ENCODE assay signal across 10 cellular contexts in genomic region chr1:23184203-23184602, GRCh38. TPM values are rescaled to one million over a fixed set of nuclear protein-coding genes. Genes with fewer than 3 reads are reported as not detected.
DNase-seq lines count a peak whose midpoint lies in the region; ATAC-seq and TF ChIP-seq lines count a peak whose summit lies in the region.
"Had no signal": no experiment of that assay in that cellular context is flagged by ENCODE, and none has a peak within 500 bp of the region (broad histone marks: within the 10 kb centered on the region; RNA-seq: fewer than 3 reads in every experiment).

No MANE protein-coding gene starts in this region.

- TF ChIP-seq CTCF in left ventricle myocardium inferior (IDR thresholded peaks at IDR 0.05; ENCODE audit: borderline replicate concordance) = no peak
- no peak for TF ChIP-seq CTCF in mesothelial cell of epicardium (IDR thresholded peaks at IDR 0.05; ENCODE audit: unreplicated experiment)
- TF ChIP-seq CTCF in uterus (IDR thresholded peaks at IDR 0.05) = no peak

- H3K36me3 Mint-ChIP-seq in activated naive CD8-positive, alpha-beta T cell treated with anti-CD3 and anti-CD28 coated beads, Interleukin-2, amount 10 ng/mL, durations not matched to agents 7 days and 5 days = no peaks in the 10 kb centered on the region
- no peaks in the 10 kb centered on the region for H3K36me3 Mint-ChIP-seq in mesothelial cell of epicardium

- H3K27ac ChIP-seq in left ventricle myocardium inferior (replicated peaks) (no peak overlapping the region), uterus (peak overlapping the region in 1 of 2 donors; percentile 28)
- H3K27ac ChIP-seq: Peyer's patch had no signal

- H3K27me3 ChIP-seq in left ventricle myocardium inferior (ENCODE audit: low read depth) (no peaks in the 10 kb centered on the region), uterus (no peaks in the 10 kb centered on the region)
- H3K27me3 ChIP-seq: Peyer's patch had no signal

- H3K27ac Mint-ChIP-seq in activated naive CD8-positive, alpha-beta T cell treated with anti-CD3 and anti-CD28 coated beads, Interleukin-2, amount 10 ng/mL, durations not matched to agents 7 days and 5 days = no peak overlapping the region
- no peak overlapping the region for H3K27ac Mint-ChIP-seq in mesothelial cell of epicardium
- H3K27ac Mint-ChIP-seq: dendritic cell treated with granulocyte-macrophage colony-stimulating factor and Interleukin-4, amounts not matched to agents 40 ng/mL and 50 ng/mL, for 4 days had no signal

- H3K36me3 ChIP-seq in left ventricle myocardium inferior = no peaks in the 10 kb centered on the region
- H3K36me3 ChIP-seq in uterus = no peaks in the 10 kb centered on the region
- H3K36me3 ChIP-seq: Peyer's patch had no signal

- H3K4me3 ChIP-seq in left ventricle myocardium inferior (peak overlapping the region; percentile 57), uterus (peak overlapping the region; percentile 14 to 32)

- no peaks in the 10 kb centered on the region for H3K9me3 ChIP-seq in left ventricle myocardium inferior (replicated peaks)
- no peaks in the 10 kb centered on the region for H3K9me3 ChIP-seq in uterus
- H3K9me3 ChIP-seq: Peyer's patch had no signal

- peaks cover 16% of the 10 kb centered on the region for H3K27me3 Mint-ChIP-seq in activated naive CD8-positive, alpha-beta T cell treated with anti-CD3 and anti-CD28 coated beads, Interleukin-2, amount 10 ng/mL, durations not matched to agents 7 days and 5 days
- peaks cover 9% of the 10 kb centered on the region for H3K27me3 Mint-ChIP-seq in mesothelial cell of epicardium (ENCODE audit: low read depth)

- no peaks in the 10 kb centered on the region for H3K9me3 Mint-ChIP-seq in activated naive CD8-positive, alpha-beta T cell treated with anti-CD3 and anti-CD28 coated beads, Interleukin-2, amount 10 ng/mL, durations not matched to agents 7 days and 5 days
- no peaks in the 10 kb centered on the region for H3K9me3 Mint-ChIP-seq in mesothelial cell of epicardium

- H3K4me1 ChIP-seq in left ventricle myocardium inferior = peaks cover 7% of the 10 kb centered on the region
- no peaks in the 10 kb centered on the region for H3K4me1 ChIP-seq in uterus

- peak overlapping the region; percentile 67 for H3K4me3 Mint-ChIP-seq in activated naive CD8-positive, alpha-beta T cell treated with anti-CD3 and anti-CD28 coated beads, Interleukin-2, amount 10 ng/mL, durations not matched to agents 7 days and 5 days
- H3K4me3 Mint-ChIP-seq in mesothelial cell of epicardium = peak overlapping the region; percentile 61

- intact Hi-C loops in left ventricle myocardium inferior (cut with micrococcal nuclease) (loop anchor here (2.0 kb wide), 1 partner anchor 85 kb away; no protein-coding TSS in a partner anchor), Right ventricle myocardium superior (cut with DNase I) (loop anchor here (5.0 kb wide), 1 partner anchor 207 kb away; no protein-coding TSS in a partner anchor), uterus (cut with DNase I; ENCODE audit: low total_unique reads) (loop anchor here (2.0 kb wide), 1 partner anchor 85 kb away; no protein-coding TSS in a partner anchor)

- no peak for ATAC-seq in Right ventricle myocardium superior (ENCODE audit: poor library complexity)
- ATAC-seq in activated naive CD8-positive, alpha-beta T cell treated with anti-CD3 and anti-CD28 coated beads, Interleukin-2, amount 10 ng/mL, durations not matched to agents 7 days and 5 days (ENCODE audit: low read depth) = peak; percentile 33
- ATAC-seq in esophagus mucosa = no peak
- no peak for ATAC-seq in HG02852 (IDR thresholded peaks at IDR 0.05; ENCODE audit: unreplicated experiment)

- POLR2A ChIA-PET in activated naive CD8-positive, alpha-beta T cell treated with anti-CD3 and anti-CD28 coated beads, Interleukin-2, amount 10 ng/mL, durations not matched to agents 7 days and 5 days (lab: Charles Lee) = interaction anchor here (0.6 to 2.1 kb wide), 3 partner anchors 81 to 88 kb away, joined by 5 to 13 read pairs (median 6); no protein-coding TSS in a partner anchor

- no peak for TF ChIP-seq POLR2A in uterus (IDR thresholded peaks at IDR 0.05)

- H3K4me1 Mint-ChIP-seq in activated naive CD8-positive, alpha-beta T cell treated with anti-CD3 and anti-CD28 coated beads, Interleukin-2, amount 10 ng/mL, durations not matched to agents 7 days and 5 days = peaks cover 7% of the 10 kb centered on the region
- H3K4me1 Mint-ChIP-seq in mesothelial cell of epicardium = no peaks in the 10 kb centered on the region

- DNase-seq in left ventricle myocardium inferior (no peak), Right ventricle myocardium superior (no peak), mesothelial cell of epicardium (ENCODE audit: low spot score in 2 of 2, unreplicated experiment in 2 of 2) (no peak), uterus (no peak)
- no peak for DNase-seq in activated naive CD8-positive, alpha-beta T cell treated with anti-CD3 and anti-CD28 coated beads, Interleukin-2, amount 10 ng/mL, durations not matched to agents 7 days and 5 days
- DNase-seq in stimulated activated CD4-positive, alpha-beta T cell treated with anti-CD3 and anti-CD28 coated beads, Interleukin-2, amount 100 ng/mL, for 24 hours = no peak

RNA-seq across cellular contexts. Expression of gene LUZP1, which starts 15.5 kb away (rescaled TPM):
- total RNA-seq in left ventricle myocardium inferior (29.9 TPM), Right ventricle myocardium superior (26.3 TPM), mesothelial cell of epicardium (67.6 to 71.9 TPM (median 69.4 TPM) in 3 replicates), uterus (10 to 100 TPM in 3 of 4 donors, 1 to 10 TPM in 1; 9.1 to 41.4 (median 27.3) TPM), esophagus mucosa (17.1 TPM)
- 10 to 100 TPM; 18.4 to 19.1 TPM for total RNA-seq in activated naive CD8-positive, alpha-beta T cell treated with anti-CD3 and anti-CD28 coated beads, Interleukin-2, amount 10 ng/mL, durations not matched to agents 7 days and 5 days

RNA-seq across cellular contexts. Expression of gene HTR1D, which starts 33.1 kb away (rescaled TPM):
- total RNA-seq in left ventricle myocardium inferior (0.08 TPM), Right ventricle myocardium superior (not detected), mesothelial cell of epicardium (0.09 to 0.18 TPM in 2 of 3 replicates, not detected in the other), uterus (not detected), esophagus mucosa (not detected)
- not detected for total RNA-seq in activated naive CD8-positive, alpha-beta T cell treated with anti-CD3 and anti-CD28 coated beads, Interleukin-2, amount 10 ng/mL, durations not matched to agents 7 days and 5 days
